14 cellular contexts compared by ENCODE assay signal in the genomic region with DNA sequence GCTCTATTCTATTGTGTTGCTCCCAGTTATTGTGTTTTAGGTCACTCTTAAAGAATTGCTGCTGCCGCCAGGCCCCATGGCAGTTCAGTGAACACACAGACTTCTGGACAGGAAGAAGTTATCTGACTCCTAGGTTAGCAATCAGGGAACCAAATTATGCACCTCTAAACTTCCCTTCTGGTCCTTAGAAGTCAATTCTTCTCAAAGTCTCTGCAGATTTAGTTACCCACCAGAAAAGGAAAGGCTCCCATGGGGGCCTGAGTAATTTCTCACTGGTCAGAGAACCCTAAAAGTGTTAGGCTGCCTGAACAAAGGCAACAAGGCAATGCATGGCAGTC. TPM values are rescaled to one million over a fixed set of nuclear protein-coding genes. Genes with fewer than 3 reads are reported as not detected.
DNase-seq lines count a peak whose midpoint lies in the region; ATAC-seq, FAIRE-seq and TF ChIP-seq lines count a peak whose summit lies in the region.
"Had no signal": no experiment of that assay in that cellular context is flagged by ENCODE, and none has a peak within 500 bp of the region (broad histone marks: within the 10 kb centered on the region; RNA-seq: fewer than 3 reads in every experiment).

No MANE protein-coding gene starts in this region.

- H3K27me3 ChIP-seq in HUES64 (ENCODE audit: insufficient read depth, low read length) (no peaks in the 10 kb centered on the region), astrocyte (ENCODE audit: insufficient read depth, low read length) (no peaks in the 10 kb centered on the region)

- H3K79me2 ChIP-seq in astrocyte (ENCODE audit: insufficient read depth, low read length) = peaks cover 84% of the 10 kb centered on the region

- H3K27me3 Mint-ChIP-seq in astrocyte (ENCODE audit: low read depth, unreplicated experiment) = no peaks in the 10 kb centered on the region
- peaks cover 3% of the 10 kb centered on the region for H3K27me3 Mint-ChIP-seq in nephron progenitor cell (ENCODE audit: low read depth, poor library complexity)

- 90% methylated on average over 1 of the region's 1 CpG for WGBS in HUES64

- FAIRE-seq in astrocyte (lab: Jason Lieb, UNC) = peak; percentile 99
- FAIRE-seq: frontal cortex had no signal

- H3K27ac Mint-ChIP-seq in astrocyte (ENCODE audit: unreplicated experiment) = peak overlapping the region; percentile 98
- H3K27ac Mint-ChIP-seq in nephron progenitor cell = peak overlapping the region; percentile 76
- H3K27ac Mint-ChIP-seq: CD8-positive, alpha-beta T cell; progenitor cell of endocrine pancreas had no signal

- H3K27ac ChIP-seq in HUES64 (ENCODE audit: low read depth, low read length) (peak overlapping the region; percentile 1; the same call in 1 of the 2 replicates), astrocyte (ENCODE audit: low read depth, low read length) (peak overlapping the region; percentile 96)

- TF ChIP-seq CTCF in AG04449 (IDR thresholded peaks at IDR 0.05; ENCODE audit: insufficient read depth, low read length, missing control alignments) (no peak), astrocyte (IDR thresholded peaks at IDR 0.05; ENCODE audit: insufficient read depth, low read depth, low read length) (no peak), nephron progenitor cell (IDR thresholded peaks at IDR 0.05) (no peak)

- POLR2A ChIA-PET in AG04449 (lab: Yijun Ruan, JAX) = interaction anchor here (0.5 to 1.9 kb wide), 5 partner anchors 11 to 1410 kb away, joined by 3 to 12 read pairs (median 5); a partner anchor contains a TSS

- H3K36me3 Mint-ChIP-seq in astrocyte (ENCODE audit: low read depth, unreplicated experiment) = no peaks in the 10 kb centered on the region
- no peaks in the 10 kb centered on the region for H3K36me3 Mint-ChIP-seq in nephron progenitor cell (ENCODE audit: low read depth)
- H3K36me3 Mint-ChIP-seq: CD8-positive, alpha-beta T cell had no signal

- H3K9me3 Mint-ChIP-seq in astrocyte (ENCODE audit: unreplicated experiment) (no peaks in the 10 kb centered on the region), nephron progenitor cell (no peaks in the 10 kb centered on the region)
- H3K9me3 Mint-ChIP-seq: CD8-positive, alpha-beta T cell had no signal

- ATAC-seq in HG03442 (IDR thresholded peaks at IDR 0.05; ENCODE audit: unreplicated experiment) = no peak
- ATAC-seq in HG03135 (IDR thresholded peaks at IDR 0.05; ENCODE audit: unreplicated experiment) = no peak
- ATAC-seq: CD8-positive, alpha-beta T cell; left colon had no signal

- H3K4me1 Mint-ChIP-seq in astrocyte (ENCODE audit: low read depth, unreplicated experiment) = peaks cover 66% of the 10 kb centered on the region
- H3K4me1 Mint-ChIP-seq in nephron progenitor cell = peaks cover 93% of the 10 kb centered on the region

- H3K9ac ChIP-seq in HUES64 (ENCODE audit: low read depth, low read length) (no peak overlapping the region), astrocyte (ENCODE audit: low read length) (peak overlapping the region; percentile 80)

- CTCF ChIA-PET in AG04449 (lab: Yijun Ruan, JAX) = interaction anchor here (1.0 to 13.4 kb wide), 6 partner anchors 14 to 291 kb away, joined by 3 to 123 read pairs (median 54); a partner anchor contains a TSS

- H3K4me3 ChIP-seq in AG04449 (ENCODE audit: low read depth, low read length) (peak overlapping the region; percentile 19; the same call in 1 of the 2 replicates), HUES64 (ENCODE audit: low read length) (no peak overlapping the region), astrocyte (ENCODE audit: insufficient read depth, low read depth, low read length) (peak overlapping the region; percentile 18)
- H3K4me3 ChIP-seq: transverse colon had no signal

- H3K4me2 ChIP-seq in astrocyte (ENCODE audit: low read length) = peak overlapping the region; percentile 81

- DNase-seq in AG04449 (ENCODE audit: low read depth, low spot score) (no peak), astrocyte (ENCODE audit: low read depth) (no peak), nephron progenitor cell (no peak), NCI-H510A (lab: John Stamatoyannopoulos, UW) (no peak), NCI-H524 treated with DMSO at 0.1 percent for 48 hours (lab: John Stamatoyannopoulos, UW) (no peak)
- DNase-seq: CD8-positive, alpha-beta T cell; left colon; NCI-H2081; transverse colon had no signal

- no peak overlapping the region for H2AFZ ChIP-seq in astrocyte (ENCODE audit: low read depth, low read length)

- no peaks in the 10 kb centered on the region for H4K20me1 ChIP-seq in astrocyte (ENCODE audit: insufficient read depth, low read length)

- peak overlapping the region; percentile 52 for H3K4me3 Mint-ChIP-seq in astrocyte (ENCODE audit: unreplicated experiment)
- no peak overlapping the region for H3K4me3 Mint-ChIP-seq in nephron progenitor cell
- H3K4me3 Mint-ChIP-seq: CD8-positive, alpha-beta T cell had no signal

- H3K36me3 ChIP-seq in HUES64 (ENCODE audit: insufficient read depth, low read length) = no peaks in the 10 kb centered on the region
- H3K36me3 ChIP-seq in astrocyte (ENCODE audit: insufficient read depth, low read length) = peaks cover 3% of the 10 kb centered on the region
- H3K36me3 ChIP-seq: transverse colon had no signal

- no peaks in the 10 kb centered on the region for H3K9me3 ChIP-seq in HUES64 (ENCODE audit: insufficient read depth, low read depth, low read length)
- no peaks in the 10 kb centered on the region for H3K9me3 ChIP-seq in astrocyte (ENCODE audit: insufficient read depth, low read depth, low read length)
- H3K9me3 ChIP-seq: transverse colon had no signal

- H3K4me1 ChIP-seq in HUES64 (ENCODE audit: insufficient read depth, low read length) (peaks cover 68% of the 10 kb centered on the region), astrocyte (ENCODE audit: insufficient read depth, low read length) (peaks cover 74% of the 10 kb centered on the region)

RNA-seq across cellular contexts. Expression of a gene that starts 10.0 kb away (rescaled TPM):
- polyA plus RNA-seq in HUES64 (2013, experiment 1 of 2) = 0.70 TPM
- 2.6 TPM for polyA plus RNA-seq in HUES64 (2013, experiment 2 of 2)
- total RNA-seq in astrocyte = 57.6 and 71.7 TPM in 2 replicates
